12 cellular contexts compared by ENCODE assay signal in genomic region chr20:39880890-39881289, GRCh38.
DNase-seq lines count a peak whose midpoint lies in the region; FAIRE-seq and TF ChIP-seq lines count a peak whose summit lies in the region.
"Had no signal": no experiment of that assay in that cellular context is flagged by ENCODE, and none has a peak within 500 bp of the region (broad histone marks: within the 10 kb centered on the region; RNA-seq: fewer than 3 reads in every experiment).

No MANE protein-coding gene starts in this region.

- H3K9me3 ChIP-seq in H9 (ENCODE audit: control insufficient read depth, low read depth, low read length) (peaks cover 9% of the 10 kb centered on the region), trophoblast cell (ENCODE audit: insufficient read depth, low read depth, low read length) (no peaks in the 10 kb centered on the region)
- H3K9me3 ChIP-seq: upper lobe of left lung had no signal

- H3K4ac ChIP-seq in H9 (ENCODE audit: low read depth, low read length) = no peak overlapping the region
- H3K4ac ChIP-seq in trophoblast cell (ENCODE audit: low read depth, low read length) = no peak overlapping the region

- H4K8ac ChIP-seq in H9 (replicated peaks; ENCODE audit: insufficient read length, low read depth, low read length) = no peak overlapping the region
- H4K8ac ChIP-seq in trophoblast cell (ENCODE audit: low read depth, low read length) = no peak overlapping the region

- H3K18ac ChIP-seq in H9 (ENCODE audit: insufficient read length, low read depth, low read length) (no peak overlapping the region), trophoblast cell (ENCODE audit: low read length) (no peak overlapping the region)

- no peak overlapping the region for H3K56ac ChIP-seq in H9 (ENCODE audit: insufficient read length, low read depth, low read length)

- H2BK5ac ChIP-seq in H9 (ENCODE audit: insufficient read length, low read length) (no peak overlapping the region), trophoblast cell (ENCODE audit: low read depth, low read length, poor library complexity) (no peak overlapping the region)

- peaks cover 18 to 27% of the 10 kb centered on the region in 2 experiments for H3K4me1 Mint-ChIP-seq in H9

- no peak overlapping the region for H3K27ac Mint-ChIP-seq in H9
- H3K27ac Mint-ChIP-seq: activated CD8-positive, alpha-beta T cell treated with anti-CD3 and anti-CD28 coated beads for 36 hours had no signal

- H4K12ac ChIP-seq in trophoblast cell (ENCODE audit: low read depth, low read length) = no peak overlapping the region

- H3K79me1 ChIP-seq in H9 (ENCODE audit: insufficient read depth, low read depth, low read length, poor library complexity, severe bottlenecking) (no peaks in the 10 kb centered on the region), trophoblast cell (ENCODE audit: low read length) (peaks cover 12% of the 10 kb centered on the region)

- no peak overlapping the region for H3K4me2 ChIP-seq in H9 (ENCODE audit: insufficient read depth, insufficient read length, low read length)
- H3K4me2 ChIP-seq in trophoblast cell (ENCODE audit: low read length) = no peak overlapping the region

- H3K14ac ChIP-seq in H9 (ENCODE audit: insufficient read depth, low read length) = no peak overlapping the region
- no peak overlapping the region for H3K14ac ChIP-seq in trophoblast cell (ENCODE audit: low read length)

- peaks cover 12 to 14% of the 10 kb centered on the region in 2 experiments for H3K9me3 Mint-ChIP-seq in H9

- H2AFZ ChIP-seq in H9 (ENCODE audit: low read length) = no peak overlapping the region
- no peak overlapping the region for H2AFZ ChIP-seq in trophoblast cell (ENCODE audit: insufficient read depth, low read length, poor library complexity)

- H3K23ac ChIP-seq in H9 (ENCODE audit: insufficient read length, low read depth, low read length) = no peak overlapping the region
- no peak overlapping the region for H3K23ac ChIP-seq in trophoblast cell (ENCODE audit: low read length)

- peak; percentile 52; the same call in 2 of the 3 replicates for TF ChIP-seq CTCF in H9 (conservative IDR thresholded peaks at IDR 0.05)

- H2BK15ac ChIP-seq in H9 (ENCODE audit: low read depth, low read length) = no peak overlapping the region

- H3K27me3 ChIP-seq in H9 (ENCODE audit: insufficient read depth, low read length) = no peaks in the 10 kb centered on the region
- H3K27me3 ChIP-seq in trophoblast cell (ENCODE audit: insufficient read depth, low read length) = no peaks in the 10 kb centered on the region
- H3K27me3 ChIP-seq: upper lobe of left lung had no signal

- H3K79me2 ChIP-seq in H9 (ENCODE audit: insufficient read depth, low read length) (no peaks in the 10 kb centered on the region), trophoblast cell (ENCODE audit: control insufficient read depth, insufficient read depth, low read length, poor library complexity) (no peaks in the 10 kb centered on the region)

- FAIRE-seq in RCC 7860 (lab: Jason Lieb, UNC) = no peak

- H4K5ac ChIP-seq in H9 (ENCODE audit: insufficient read length, low read depth, low read length) = no peak overlapping the region

- H3K9ac ChIP-seq in H9 (ENCODE audit: extremely low read depth, insufficient read length, low read length) (no peak overlapping the region), trophoblast cell (ENCODE audit: low read length) (no peak overlapping the region)

- H2BK12ac ChIP-seq in H9 (ENCODE audit: insufficient read length, low read depth, low read length) (no peak overlapping the region), trophoblast cell (ENCODE audit: low read length) (no peak overlapping the region)

- DNase-seq in CD1c-positive myeloid dendritic cell (ENCODE audit: extremely low spot score) (peak; percentile 5), H9 (peak; percentile 36), RCC 7860 (ENCODE audit: low spot score) (peak; percentile 41), germinal center (ENCODE audit: low spot score) (peak; percentile 3), glomerular visceral epithelial cell (ENCODE audit: extremely low spot score) (no peak), AG08396 (ENCODE audit: low spot score) (no peak), trophoblast cell (no peak)
- no peak for DNase-seq in activated CD8-positive, alpha-beta memory T cell treated with anti-CD3 and anti-CD28 coated beads, Interleukin-2, amount 50 U/mL, for 4 hours
- DNase-seq: activated CD8-positive, alpha-beta T cell treated with anti-CD3 and anti-CD28 coated beads for 36 hours; hypothalamus; nucleus accumbens; upper lobe of left lung had no signal

- H4K91ac ChIP-seq in H9 (ENCODE audit: insufficient read length, low read depth, low read length) (no peak overlapping the region), trophoblast cell (ENCODE audit: low read depth, low read length) (no peak overlapping the region)

- no peaks in the 10 kb centered on the region for H4K20me1 ChIP-seq in H9 (ENCODE audit: control insufficient read depth, insufficient read depth, insufficient read length)

- H3K4me3 ChIP-seq in trophoblast cell (ENCODE audit: low read depth, low read length) = no peak overlapping the region
- H3K4me3 ChIP-seq: upper lobe of left lung had no signal

- no peaks in the 10 kb centered on the region for H3K23me2 ChIP-seq in H9 (ENCODE audit: insufficient read length, low read depth, low read length, poor library complexity, severe bottlenecking)

- H2AK5ac ChIP-seq in H9 (ENCODE audit: insufficient read length, low read length) (no peak overlapping the region), trophoblast cell (ENCODE audit: low read length) (no peak overlapping the region)

- peaks cover 9 to 15% (median 14%) of the 10 kb centered on the region in 3 experiments for H3K36me3 Mint-ChIP-seq in H9 (ENCODE audit: insufficient read depth in 1 of 3, low read depth in 3 of 3)

- H2BK120ac ChIP-seq in H9 (ENCODE audit: low read depth, low read length, poor library complexity, severe bottlenecking) (no peak overlapping the region), trophoblast cell (ENCODE audit: insufficient read depth, low read length, poor library complexity) (no peak overlapping the region)

- WGBS in H9 (ENCODE audit: extremely low coverage, insufficient read length, low lambda C conversion rate) = no CpG with 5 or more reads among the region's 4 CpGs
- WGBS in trophoblast cell (ENCODE audit: extremely low coverage, insufficient coverage, insufficient read length) = no CpG with 5 or more reads among the region's 4 CpGs

- no peak overlapping the region for H3T11ph ChIP-seq in H9 (ENCODE audit: low read length)

- H3K36me3 ChIP-seq in trophoblast cell (ENCODE audit: control insufficient read depth in 1 of 2, insufficient read depth in 2 of 2, low read length in 2 of 2) = no peaks in the 10 kb centered on the region
- H3K36me3 ChIP-seq: upper lobe of left lung had no signal

- H3K4me1 ChIP-seq in H9 (ENCODE audit: insufficient read depth, low read length) = no peaks in the 10 kb centered on the region; the same call in 1 of the 2 replicates
- peaks cover 10 to 17% of the 10 kb centered on the region in 2 experiments for H3K4me1 ChIP-seq in trophoblast cell (ENCODE audit: control insufficient read depth in 1 of 2, insufficient read depth in 2 of 2, low read length in 2 of 2)
- H3K4me1 ChIP-seq: upper lobe of left lung had no signal

- H2BK20ac ChIP-seq in H9 (ENCODE audit: low read depth, low read length, poor library complexity, severe bottlenecking) = no peak overlapping the region

- no peaks in the 10 kb centered on the region for H3K27me3 Mint-ChIP-seq in H9 (ENCODE audit: low read depth)

- H3K27ac ChIP-seq in H9 (ENCODE audit: insufficient read length, low read depth, low read length) (no peak overlapping the region), trophoblast cell (ENCODE audit: low read depth, low read length) (no peak overlapping the region)
- H3K27ac ChIP-seq: upper lobe of left lung had no signal

- no peak overlapping the region for H3K4me3 Mint-ChIP-seq in H9
- H3K4me3 Mint-ChIP-seq: activated CD8-positive, alpha-beta T cell treated with anti-CD3 and anti-CD28 coated beads for 36 hours had no signal

Comparison
In these comparisons a context has a peak if more than half of its experiments do, and no peak if none do; other contexts are left out.
1. DNase-seq: peak in CD1c-positive myeloid dendritic cell (single experiment), H9 (single experiment), RCC 7860 (single experiment) and germinal center (single experiment); none in glomerular visceral epithelial cell (single experiment), activated CD8-positive, alpha-beta memory T cell treated with anti-CD3 and anti-CD28 coated beads, Interleukin-2, amount 50 U/mL, for 4 hours (single experiment), AG08396 (single experiment) and trophoblast cell (0 of 2).